12 cellular contexts compared by ENCODE assay signal in the genomic region with DNA sequence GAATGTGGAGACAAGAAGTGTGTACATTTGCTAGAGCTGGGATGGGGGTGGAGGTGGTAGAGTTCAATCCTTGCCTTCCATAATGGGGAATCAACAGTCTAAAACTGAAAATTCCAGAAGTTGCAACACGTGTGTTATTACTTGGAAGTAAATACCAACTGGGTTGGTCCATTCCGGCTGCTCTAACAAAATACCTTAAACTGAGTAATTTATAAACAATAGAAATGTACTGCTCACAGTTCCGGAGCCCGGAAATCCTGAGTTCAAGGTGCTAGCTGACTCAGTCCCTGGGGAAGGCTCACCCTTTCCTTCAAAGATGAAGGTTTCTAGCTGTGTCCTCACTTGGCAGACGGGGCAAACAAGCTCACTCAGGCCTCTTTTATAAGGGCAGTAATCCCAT. TPM values are rescaled to one million over a fixed set of nuclear protein-coding genes. Genes with fewer than 3 reads are reported as not detected.
DNase-seq lines count a peak whose midpoint lies in the region; ATAC-seq and TF ChIP-seq lines count a peak whose summit lies in the region.
"Had no signal": no experiment of that assay in that cellular context is flagged by ENCODE, and none has a peak within 500 bp of the region (broad histone marks: within the 10 kb centered on the region; RNA-seq: fewer than 3 reads in every experiment).

No MANE protein-coding gene starts in this region.

- H3K9me3 ChIP-seq in left ventricle myocardium inferior (replicated peaks): peaks cover 12% of the 10 kb centered on the region
- H3K9me3 ChIP-seq in upper lobe of right lung: no peaks in the 10 kb centered on the region
- H3K9me3 ChIP-seq in CD8-positive, alpha-beta memory T cell (ENCODE audit: low read length): no peaks in the 10 kb centered on the region
- H3K9me3 ChIP-seq: vagina had no signal

- H3K27me3 Mint-ChIP-seq in CD8-positive, alpha-beta memory T cell: peaks cover 0 to 11% of the 10 kb centered on the region in 2 donors
- peaks cover 11% of the 10 kb centered on the region for H3K27me3 Mint-ChIP-seq in activated T-helper 2 cell treated with anti-CD3 and anti-CD28 coated beads, Interferon-gamma antibody, Interleukin-2, Interleukin-4, amounts not matched to agents 10 μg/mL and 5 μg/mL and 100 μg/mL, durations not matched to agents 14 hours and 24 hours and 36 hours (ENCODE audit: low read depth)

- H3K4me3 ChIP-seq in astrocyte of the cerebellum (ENCODE audit: low read depth, low read length): no peak overlapping the region
- no peak overlapping the region for H3K4me3 ChIP-seq in left ventricle myocardium inferior
- H3K4me3 ChIP-seq in upper lobe of right lung: no peak overlapping the region
- no peak overlapping the region for H3K4me3 ChIP-seq in CD8-positive, alpha-beta memory T cell (ENCODE audit: low read length)
- H3K4me3 ChIP-seq: vagina had no signal

- H3K27me3 ChIP-seq in left ventricle myocardium inferior (ENCODE audit: low read depth) (no peaks in the 10 kb centered on the region), upper lobe of right lung (no peaks in the 10 kb centered on the region)
- no peaks in the 10 kb centered on the region for H3K27me3 ChIP-seq in CD8-positive, alpha-beta memory T cell (ENCODE audit: insufficient read depth, low read length, poor library complexity, severe bottlenecking)
- H3K27me3 ChIP-seq: vagina had no signal

- H3K27ac ChIP-seq in left ventricle myocardium inferior (replicated peaks) (peak overlapping the region; percentile 82), upper lobe of right lung (no peak overlapping the region)
- H3K27ac ChIP-seq in CD8-positive, alpha-beta memory T cell (ENCODE audit: low read depth, low read length): no peak overlapping the region
- H3K27ac ChIP-seq: vagina had no signal

- TF ChIP-seq CTCF in astrocyte of the cerebellum (IDR thresholded peaks at IDR 0.05; ENCODE audit: low read depth, low read length, missing control alignments) (no peak), left ventricle myocardium inferior (IDR thresholded peaks at IDR 0.05; ENCODE audit: borderline replicate concordance) (no peak), upper lobe of right lung (IDR thresholded peaks at IDR 0.05) (no peak)

- H3K27ac Mint-ChIP-seq in CD8-positive, alpha-beta memory T cell: no peak overlapping the region
- no peak overlapping the region for H3K27ac Mint-ChIP-seq in activated T-helper 2 cell treated with anti-CD3 and anti-CD28 coated beads, Interferon-gamma antibody, Interleukin-2, Interleukin-4, amounts not matched to agents 10 μg/mL and 5 μg/mL and 100 μg/mL, durations not matched to agents 14 hours and 24 hours and 36 hours

- peak; percentile 78 for DNase-seq in HS-27A (ENCODE audit: low read depth)
- peak; percentile 52 for DNase-seq in astrocyte of the cerebellum (ENCODE audit: low read depth)
- DNase-seq in left ventricle myocardium inferior: no peak
- no peak for DNase-seq in upper lobe of right lung
- DNase-seq in CD8-positive, alpha-beta memory T cell: no peak
- no peak for DNase-seq in activated T-helper 2 cell treated with anti-CD3 and anti-CD28 coated beads, Interferon-gamma antibody, Interleukin-2, Interleukin-4, amounts not matched to agents 10 μg/mL and 5 μg/mL and 100 μg/mL, durations not matched to agents 14 hours and 24 hours and 36 hours (ENCODE audit: low spot score)
- DNase-seq: activated CD4-positive, alpha-beta T cell treated with anti-CD3 and anti-CD28 coated beads for 1 hour; activated gamma-delta T cell; islet precursor cell; NCI-H1694 treated with DMSO at 0.1 percent for 48 hours had no signal

- H3K4me3 Mint-ChIP-seq in CD8-positive, alpha-beta memory T cell: no peak overlapping the region
- no peak overlapping the region for H3K4me3 Mint-ChIP-seq in activated T-helper 2 cell treated with anti-CD3 and anti-CD28 coated beads, Interferon-gamma antibody, Interleukin-2, Interleukin-4, amounts not matched to agents 10 μg/mL and 5 μg/mL and 100 μg/mL, durations not matched to agents 14 hours and 24 hours and 36 hours (ENCODE audit: low read depth)

- in situ Hi-C loops in astrocyte of the cerebellum (cut with HindIII; ENCODE audit: low sequenced_read_pairs): no loop called here

- intact Hi-C loops in left ventricle myocardium inferior (cut with micrococcal nuclease) (no loop called here), upper lobe of right lung (cut with DNase I) (no loop called here)
- intact Hi-C loops in activated T-helper 2 cell treated with anti-CD3 and anti-CD28 coated beads, Interferon-gamma antibody, Interleukin-2, Interleukin-4, amounts not matched to agents 10 μg/mL and 5 μg/mL and 100 μg/mL, durations not matched to agents 14 hours and 24 hours and 36 hours (cut with micrococcal nuclease): no loop called here

- CTCF ChIA-PET in CD8-positive, alpha-beta memory T cell (lab: Charles Lee): no interaction called here

- peaks cover 4% of the 10 kb centered on the region for H3K36me3 ChIP-seq in left ventricle myocardium inferior
- no peaks in the 10 kb centered on the region for H3K36me3 ChIP-seq in upper lobe of right lung
- no peaks in the 10 kb centered on the region for H3K36me3 ChIP-seq in CD8-positive, alpha-beta memory T cell (ENCODE audit: insufficient read depth, low read length)
- H3K36me3 ChIP-seq: vagina had no signal

- peak; percentile 52 for ATAC-seq in upper lobe of right lung
- no peak for ATAC-seq in GM19351 (IDR thresholded peaks at IDR 0.05; ENCODE audit: unreplicated experiment)

- POLR2A ChIA-PET in CD8-positive, alpha-beta memory T cell (lab: Charles Lee): no interaction called here

- H3K36me3 Mint-ChIP-seq in CD8-positive, alpha-beta memory T cell: no peaks in the 10 kb centered on the region
- no peaks in the 10 kb centered on the region for H3K36me3 Mint-ChIP-seq in activated T-helper 2 cell treated with anti-CD3 and anti-CD28 coated beads, Interferon-gamma antibody, Interleukin-2, Interleukin-4, amounts not matched to agents 10 μg/mL and 5 μg/mL and 100 μg/mL, durations not matched to agents 14 hours and 24 hours and 36 hours (ENCODE audit: low read depth)

- H3K4me1 Mint-ChIP-seq in CD8-positive, alpha-beta memory T cell: no peaks in the 10 kb centered on the region
- peaks cover 4% of the 10 kb centered on the region for H3K4me1 Mint-ChIP-seq in activated T-helper 2 cell treated with anti-CD3 and anti-CD28 coated beads, Interferon-gamma antibody, Interleukin-2, Interleukin-4, amounts not matched to agents 10 μg/mL and 5 μg/mL and 100 μg/mL, durations not matched to agents 14 hours and 24 hours and 36 hours (ENCODE audit: low read depth)

- H3K9me3 Mint-ChIP-seq in CD8-positive, alpha-beta memory T cell: peaks cover 0 to 7% (median 5%) of the 10 kb centered on the region in 5 donors
- H3K9me3 Mint-ChIP-seq in activated T-helper 2 cell treated with anti-CD3 and anti-CD28 coated beads, Interferon-gamma antibody, Interleukin-2, Interleukin-4, amounts not matched to agents 10 μg/mL and 5 μg/mL and 100 μg/mL, durations not matched to agents 14 hours and 24 hours and 36 hours: no peaks in the 10 kb centered on the region

- H3K4me1 ChIP-seq in left ventricle myocardium inferior (peaks cover 73% of the 10 kb centered on the region), upper lobe of right lung (peaks cover 36% of the 10 kb centered on the region)
- H3K4me1 ChIP-seq in CD8-positive, alpha-beta memory T cell (ENCODE audit: insufficient read depth, low read length): no peaks in the 10 kb centered on the region

RNA-seq across cellular contexts. Expression of gene RIN2, which starts 59.0 kb away (rescaled TPM):
- total RNA-seq in left ventricle myocardium inferior (48.8 TPM), upper lobe of right lung (116 TPM)
- total RNA-seq in CD8-positive, alpha-beta memory T cell: under 1 TPM; 0.37 to 0.49 TPM
- polyA plus RNA-seq in CD8-positive, alpha-beta memory T cell: not detected
- total RNA-seq in activated T-helper 2 cell treated with anti-CD3 and anti-CD28 coated beads, Interferon-gamma antibody, Interleukin-2, Interleukin-4, amounts not matched to agents 10 μg/mL and 5 μg/mL and 100 μg/mL, durations not matched to agents 14 hours and 24 hours and 36 hours: not detected in 2 replicates

Comparison
In these comparisons a context has a peak if more than half of its experiments do, and no peak if none do; other contexts are left out.
1. DNase-seq: peak in HS-27A (single experiment) and astrocyte of the cerebellum (single experiment); none in left ventricle myocardium inferior (single experiment), upper lobe of right lung (single experiment), CD8-positive, alpha-beta memory T cell (0 of 5) and activated T-helper 2 cell treated with anti-CD3 and anti-CD28 coated beads, Interferon-gamma antibody, Interleukin-2, Interleukin-4, amounts not matched to agents 10 μg/mL and 5 μg/mL and 100 μg/mL, durations not matched to agents 14 hours and 24 hours and 36 hours (single experiment).
2. RNA of gene RIN2, which starts 59.0 kb away (total RNA-seq): 116 TPM in upper lobe of right lung (single experiment) and 48.8 TPM in left ventricle myocardium inferior (single experiment); 0.37 to 0.49 TPM in CD8-positive, alpha-beta memory T cell and not detected in activated T-helper 2 cell treated with anti-CD3 and anti-CD28 coated beads, Interferon-gamma antibody, Interleukin-2, Interleukin-4, amounts not matched to agents 10 μg/mL and 5 μg/mL and 100 μg/mL, durations not matched to agents 14 hours and 24 hours and 36 hours; every median in the first group is over 10 times any median in the second.